In genomic region chr3:48296699-48297098, GRCh38 we compare ENCODE assay signal across 34 cellular contexts. TPM values are rescaled to one million over a fixed set of nuclear protein-coding genes. Genes with fewer than 3 reads are reported as not detected.
"Had no signal": no experiment of that assay in that cellular context is flagged by ENCODE, and none has a peak within 500 bp of the region (broad histone marks: within the 10 kb centered on the region; RNA-seq: fewer than 3 reads in every experiment).

No MANE protein-coding gene starts in this region.

- H3K9me3 ChIP-seq: gastrocnemius medialis, heart left ventricle, left lung, ovary, psoas muscle, sigmoid colon, testis, tibial artery, upper lobe of left lung had no signal

- H3K36me3 ChIP-seq: ovary had no signal

- ATAC-seq: esophagus mucosa; gastrocnemius medialis; heart left ventricle; left cardiac atrium; naive thymus-derived CD4-positive, alpha-beta T cell; psoas muscle; right cardiac atrium; stimulated activated memory B cell treated with anti-CD40 and anti-IgM and Interleukin-4, amounts not matched to agents 10 μg/mL and 1 μg/mL and 100 μg/mL, for 72 hours; stimulated activated naive CD8-positive, alpha-beta T cell treated with anti-CD3 and anti-CD28 coated beads, Interleukin-15, Interleukin-2, amounts not matched to agents 100 U/mL and 50 U/mL, for 24 hours had no signal

- H3K27ac ChIP-seq: gastrocnemius medialis, heart left ventricle, hepatocyte, ovary, psoas muscle, sigmoid colon, testis, tibial artery had no signal

- H3K27me3 Mint-ChIP-seq: naive thymus-derived CD4-positive, alpha-beta T cell; stimulated activated memory B cell treated with anti-CD40 and anti-IgM and Interleukin-4, amounts not matched to agents 10 μg/mL and 1 μg/mL and 100 μg/mL, for 72 hours had no signal

- H3K4me3 ChIP-seq: gastrocnemius medialis, heart left ventricle, hepatocyte, left lung, ovary, psoas muscle, sigmoid colon, testis, tibial artery, upper lobe of left lung had no signal

- H2AFZ ChIP-seq: hepatocyte had no signal

- H3K4me2 ChIP-seq: hepatocyte had no signal

- H3K4me3 Mint-ChIP-seq: stimulated activated memory B cell treated with anti-CD40 and anti-IgM and Interleukin-4, amounts not matched to agents 10 μg/mL and 1 μg/mL and 100 μg/mL, for 72 hours had no signal

- H3K9me3 Mint-ChIP-seq: naive thymus-derived CD4-positive, alpha-beta T cell; stimulated activated memory B cell treated with anti-CD40 and anti-IgM and Interleukin-4, amounts not matched to agents 10 μg/mL and 1 μg/mL and 100 μg/mL, for 72 hours had no signal

- DNase-seq: cortex of kidney; foreskin fibroblast; gastrocnemius medialis; heart left ventricle; left cardiac atrium; left lung; mesendoderm; midbrain; naive thymus-derived CD4-positive, alpha-beta T cell; occipital lobe; ovary; posterior cingulate gyrus; psoas muscle; right cardiac atrium; sigmoid colon; stimulated activated CD4-positive, alpha-beta T cell treated with anti-CD3 and anti-CD28 coated beads, Interleukin-2, amount 100 ng/mL, for 24 hours; stimulated activated CD4-positive, alpha-beta T cell treated with anti-CD3 and anti-CD28 coated beads, Interleukin-4, amount 100 ng/mL, for 24 hours; stimulated activated naive CD8-positive, alpha-beta T cell treated with anti-CD3 and anti-CD28 coated beads, Interleukin-15, Interleukin-2, amounts not matched to agents 100 U/mL and 50 U/mL, for 24 hours; substantia nigra; testis; tibial artery had no signal

- H3K27ac Mint-ChIP-seq: stimulated activated memory B cell treated with anti-CD40 and anti-IgM and Interleukin-4, amounts not matched to agents 10 μg/mL and 1 μg/mL and 100 μg/mL, for 72 hours had no signal

RNA-seq across cellular contexts. Expression of gene SPINK8, which starts 36.8 kb away (rescaled TPM):
- total RNA-seq: dermis microvascular lymphatic vessel endothelial cell; gastrocnemius medialis; glomerular endothelial cell; heart left ventricle; hepatocyte; kidney epithelial cell; left cardiac atrium; left lung; lower leg skin; lung microvascular endothelial cell; mucosa of gallbladder; naive thymus-derived CD4-positive, alpha-beta T cell; occipital lobe; ovary; psoas muscle; renal cortical epithelial cell; right cardiac atrium; sigmoid colon; skeletal muscle tissue; testis; upper lobe of left lung had no signal
- polyA plus RNA-seq: heart left ventricle; hepatocyte; naive thymus-derived CD4-positive, alpha-beta T cell; neural cell; ovary; psoas muscle; right cardiac atrium; sigmoid colon had no signal
